In the genomic region with DNA sequence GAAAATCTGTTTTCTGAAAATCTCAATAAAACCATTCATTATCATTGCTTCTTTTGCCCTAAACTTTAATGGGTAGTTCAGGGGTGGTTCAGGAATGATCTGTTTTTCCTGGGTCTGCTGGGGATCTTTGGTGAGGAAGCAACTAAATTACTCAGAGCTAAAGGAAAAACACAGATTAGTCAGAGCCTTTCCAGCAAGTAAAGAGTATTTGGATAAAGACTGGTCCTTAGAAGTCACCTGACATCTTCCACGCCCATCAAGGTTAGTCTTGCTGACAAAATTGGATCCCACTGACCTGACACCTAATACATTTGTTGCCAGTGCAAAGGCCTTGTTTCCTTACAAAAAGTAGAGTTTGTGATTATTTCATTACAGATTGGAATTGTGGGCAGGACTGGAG, we compare ENCODE assay signal across 13 cellular contexts.
"Had no signal": no experiment of that assay in that cellular context is flagged by ENCODE, and none has a peak within 500 bp of the region (broad histone marks: within the 10 kb centered on the region; RNA-seq: fewer than 3 reads in every experiment).

No MANE protein-coding gene starts in this region.

- H3K27ac ChIP-seq: neural progenitor cell, parathyroid adenoma, transverse colon had no signal

- DNase-seq: activated B cell treated with CpG ODN at 0.5 μM for 24 hours; activated CD4-positive, alpha-beta T cell treated with anti-CD3 and anti-CD28 coated beads, Interleukin-2, amount 10 ng/mL, durations not matched to agents 24 days and 14 days; activated CD8-positive, alpha-beta memory T cell treated with anti-CD3 and anti-CD28 coated beads for 24 hours; activated naive CD4-positive, alpha-beta T cell treated with anti-CD3 and anti-CD28 coated beads, Interleukin-2, amount 10 ng/mL, durations not matched to agents 7 days and 5 days; activated T-cell treated with anti-CD3 and anti-CD28 coated beads for 4 hours; stimulated activated naive B cell treated with anti-CD40 and anti-IgM and Interleukin-4, amounts not matched to agents 10 μg/mL and 1 μg/mL and 100 μg/mL, for 72 hours; T-helper 17 cell; transverse colon had no signal

- H3K27me3 ChIP-seq: neural progenitor cell, transverse colon had no signal

- H3K9me3 ChIP-seq: transverse colon had no signal

- H3K36me3 ChIP-seq: neural progenitor cell, transverse colon had no signal

- H3K4me3 Mint-ChIP-seq: activated B cell treated with CpG ODN at 0.5 μM for 24 hours; activated CD4-positive, alpha-beta T cell treated with anti-CD3 and anti-CD28 coated beads, Interleukin-2, amount 10 ng/mL, durations not matched to agents 24 days and 14 days; activated naive CD4-positive, alpha-beta T cell treated with anti-CD3 and anti-CD28 coated beads, Interleukin-2, amount 10 ng/mL, durations not matched to agents 7 days and 5 days; mesothelial cell of epicardium; neural progenitor cell; stimulated activated naive B cell treated with anti-CD40 and anti-IgM and Interleukin-4, amounts not matched to agents 10 μg/mL and 1 μg/mL and 100 μg/mL, for 72 hours; T-helper 17 cell had no signal

- H3K36me3 Mint-ChIP-seq: activated naive CD4-positive, alpha-beta T cell treated with anti-CD3 and anti-CD28 coated beads, Interleukin-2, amount 10 ng/mL, durations not matched to agents 7 days and 5 days; mesothelial cell of epicardium; neural progenitor cell; stimulated activated naive B cell treated with anti-CD40 and anti-IgM and Interleukin-4, amounts not matched to agents 10 μg/mL and 1 μg/mL and 100 μg/mL, for 72 hours had no signal

- H3K4me3 ChIP-seq: neural progenitor cell, smooth muscle cell, transverse colon had no signal

- ATAC-seq: stimulated activated naive B cell treated with anti-CD40 and anti-IgM and Interleukin-4, amounts not matched to agents 10 μg/mL and 1 μg/mL and 100 μg/mL, for 72 hours; T-helper 17 cell had no signal

- H3K4me1 Mint-ChIP-seq: activated B cell treated with CpG ODN at 0.5 μM for 24 hours; activated CD4-positive, alpha-beta T cell treated with anti-CD3 and anti-CD28 coated beads, Interleukin-2, amount 10 ng/mL, durations not matched to agents 24 days and 14 days; activated naive CD4-positive, alpha-beta T cell treated with anti-CD3 and anti-CD28 coated beads, Interleukin-2, amount 10 ng/mL, durations not matched to agents 7 days and 5 days; neural progenitor cell; stimulated activated naive B cell treated with anti-CD40 and anti-IgM and Interleukin-4, amounts not matched to agents 10 μg/mL and 1 μg/mL and 100 μg/mL, for 72 hours had no signal

- H3K9me3 Mint-ChIP-seq: activated B cell treated with CpG ODN at 0.5 μM for 24 hours; activated CD4-positive, alpha-beta T cell treated with anti-CD3 and anti-CD28 coated beads, Interleukin-2, amount 10 ng/mL, durations not matched to agents 24 days and 14 days; activated naive CD4-positive, alpha-beta T cell treated with anti-CD3 and anti-CD28 coated beads, Interleukin-2, amount 10 ng/mL, durations not matched to agents 7 days and 5 days; activated T-helper 2 cell treated with anti-CD3 and anti-CD28 coated beads, Interferon-gamma antibody, Interleukin-2, Interleukin-4, amounts not matched to agents 10 μg/mL and 5 μg/mL and 100 μg/mL, durations not matched to agents 14 hours and 24 hours and 36 hours; mesothelial cell of epicardium; neural progenitor cell; stimulated activated naive B cell treated with anti-CD40 and anti-IgM and Interleukin-4, amounts not matched to agents 10 μg/mL and 1 μg/mL and 100 μg/mL, for 72 hours had no signal

- H3K4me1 ChIP-seq: neural progenitor cell, parathyroid adenoma, transverse colon had no signal

- H3K27ac Mint-ChIP-seq: activated B cell treated with CpG ODN at 0.5 μM for 24 hours; activated CD4-positive, alpha-beta T cell treated with anti-CD3 and anti-CD28 coated beads, Interleukin-2, amount 10 ng/mL, durations not matched to agents 24 days and 14 days; activated naive CD4-positive, alpha-beta T cell treated with anti-CD3 and anti-CD28 coated beads, Interleukin-2, amount 10 ng/mL, durations not matched to agents 7 days and 5 days; activated T-helper 2 cell treated with anti-CD3 and anti-CD28 coated beads, Interferon-gamma antibody, Interleukin-2, Interleukin-4, amounts not matched to agents 10 μg/mL and 5 μg/mL and 100 μg/mL, durations not matched to agents 14 hours and 24 hours and 36 hours; mesothelial cell of epicardium; neural progenitor cell; stimulated activated naive B cell treated with anti-CD40 and anti-IgM and Interleukin-4, amounts not matched to agents 10 μg/mL and 1 μg/mL and 100 μg/mL, for 72 hours; T-helper 17 cell had no signal
